In the genomic region with DNA sequence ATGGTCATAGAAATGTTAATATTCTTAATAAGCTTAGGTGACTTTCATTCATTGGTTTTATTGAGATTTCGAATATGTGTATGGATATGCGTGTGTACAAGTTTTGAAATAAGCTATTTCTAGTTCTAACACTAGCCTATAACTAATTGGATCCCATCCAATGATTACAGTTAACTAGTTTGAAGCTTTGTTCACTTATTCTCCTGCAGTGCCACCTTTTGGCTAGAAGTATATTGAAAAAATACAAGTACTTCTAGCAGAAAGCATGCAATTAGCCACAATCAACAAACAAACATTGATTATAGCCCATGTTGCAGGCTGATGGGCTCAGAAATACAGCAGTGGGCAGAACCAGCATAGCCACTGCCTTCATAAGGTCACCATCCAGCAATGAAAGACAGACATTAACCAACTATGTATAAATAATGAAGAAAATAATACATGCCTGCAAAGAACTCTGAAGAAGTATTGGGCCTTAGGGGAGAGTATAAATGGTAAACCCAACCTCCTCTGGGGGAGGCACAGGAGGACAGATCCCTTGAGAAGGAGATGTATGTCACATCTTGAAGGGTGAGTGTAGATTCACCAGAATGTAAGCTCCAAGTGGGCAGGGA, we compare ENCODE assay signal across 8 cellular contexts. TPM values are rescaled to one million over a fixed set of nuclear protein-coding genes. Genes with fewer than 3 reads are reported as not detected.
A peak's percentile ranks its signal among the peaks of the same experiment; 100 is the strongest.
DNase-seq lines count a peak whose midpoint lies in the region; ATAC-seq and TF ChIP-seq lines count a peak whose summit lies in the region.

No MANE protein-coding gene starts in this region.

- TF ChIP-seq EP300 in gastroesophageal sphincter (IDR thresholded peaks at IDR 0.05) = no peak
- no peak for TF ChIP-seq EP300 in tibial nerve (IDR thresholded peaks at IDR 0.05)

- no peak for ATAC-seq in gastroesophageal sphincter
- ATAC-seq in naive thymus-derived CD4-positive, alpha-beta T cell = no peak
- no peak for ATAC-seq in CD4-positive, alpha-beta T cell (ENCODE audit: poor library complexity)

- no TSS peak for BruUV-seq in Caco-2 (replicated peaks; lab: Mats Ljungman, UMichigan)

- H3K36me3 Mint-ChIP-seq in Caco-2 (ENCODE audit: insufficient read depth, unreplicated experiment) = no peaks in the 10 kb centered on the region
- peaks cover 0 to 3% (median 0%) of the 10 kb centered on the region in 5 donors for H3K36me3 Mint-ChIP-seq in naive thymus-derived CD4-positive, alpha-beta T cell
- H3K36me3 Mint-ChIP-seq in CD4-positive, alpha-beta T cell (ENCODE audit: low read depth) = no peaks in the 10 kb centered on the region

- TF ChIP-seq CTCF in Caco-2 (IDR thresholded peaks at IDR 0.05; ENCODE audit: insufficient read depth in 1 of 2, low read depth in 1 of 2, low read length in 1 of 2, severe bottlenecking in 1 of 2, unreplicated experiment in 1 of 2) (peak; percentile 59 to 62), gastroesophageal sphincter (IDR thresholded peaks at IDR 0.05) (peak; percentile 3 to 47 (median 39)), tibial nerve (IDR thresholded peaks at IDR 0.05) (peak; percentile 21 to 67 (median 42))
- TF ChIP-seq CTCF in CD4-positive, alpha-beta T cell (IDR thresholded peaks at IDR 0.05) = no peak

- H3K27ac ChIP-seq in gastroesophageal sphincter = no peak overlapping the region
- H3K27ac ChIP-seq in tibial nerve = no peak overlapping the region
- no peak overlapping the region for H3K27ac ChIP-seq in naive thymus-derived CD4-positive, alpha-beta T cell (ENCODE audit: low read depth, low read length)
- H3K27ac ChIP-seq in CD4-positive, alpha-beta T cell (ENCODE audit: low read depth, low read length) = no peak overlapping the region

- H3K4me1 ChIP-seq in Caco-2 = no peaks in the 10 kb centered on the region
- peaks cover 0 to 5% (median 3%) of the 10 kb centered on the region in 3 donors for H3K4me1 ChIP-seq in gastroesophageal sphincter
- H3K4me1 ChIP-seq in tibial nerve = peaks cover 0 to 9% (median 0%) of the 10 kb centered on the region in 4 donors
- H3K4me1 ChIP-seq in naive thymus-derived CD4-positive, alpha-beta T cell (ENCODE audit: control insufficient read depth in 2 of 2, insufficient read depth in 2 of 2, low read length in 2 of 2) = no peaks in the 10 kb centered on the region

- H3K4me3 Mint-ChIP-seq in Caco-2 (ENCODE audit: unreplicated experiment) = no peak overlapping the region
- no peak overlapping the region for H3K4me3 Mint-ChIP-seq in naive thymus-derived CD4-positive, alpha-beta T cell
- no peak overlapping the region for H3K4me3 Mint-ChIP-seq in CD4-positive, alpha-beta T cell

- POLR2A ChIA-PET in Caco-2 (lab: Charles Lee) = no interaction called here
- POLR2A ChIA-PET in naive thymus-derived CD4-positive, alpha-beta T cell (lab: Charles Lee) = no interaction called here
- POLR2A ChIA-PET in CD4-positive, alpha-beta T cell (lab: Charles Lee) = no interaction called here

- H3K9me3 ChIP-seq in Caco-2 (no peaks in the 10 kb centered on the region), gastroesophageal sphincter (no peaks in the 10 kb centered on the region), tibial nerve (no peaks in the 10 kb centered on the region)
- H3K9me3 ChIP-seq in naive thymus-derived CD4-positive, alpha-beta T cell (ENCODE audit: control insufficient read depth in 2 of 3, low read length in 3 of 3) = no peaks in the 10 kb centered on the region
- H3K9me3 ChIP-seq in CD4-positive, alpha-beta T cell (ENCODE audit: control insufficient read depth, low read length) = no peaks in the 10 kb centered on the region

- H3K27me3 Mint-ChIP-seq in Caco-2 (ENCODE audit: insufficient read depth, unreplicated experiment) = no peaks in the 10 kb centered on the region
- peaks cover 20 to 37% (median 27%) of the 10 kb centered on the region in 5 donors for H3K27me3 Mint-ChIP-seq in naive thymus-derived CD4-positive, alpha-beta T cell
- peaks cover 43% of the 10 kb centered on the region for H3K27me3 Mint-ChIP-seq in CD4-positive, alpha-beta T cell

- H3K4me3 ChIP-seq in Caco-2 (ENCODE audit: low read depth, low read length) (no peak overlapping the region), gastroesophageal sphincter (no peak overlapping the region), tibial nerve (no peak overlapping the region)
- H3K4me3 ChIP-seq in naive thymus-derived CD4-positive, alpha-beta T cell (ENCODE audit: low read length) = no peak overlapping the region

- H3K4me1 Mint-ChIP-seq in Caco-2 (ENCODE audit: low read depth, unreplicated experiment) = no peaks in the 10 kb centered on the region
- peaks cover 0 to 4% (median 0%) of the 10 kb centered on the region in 7 donors for H3K4me1 Mint-ChIP-seq in naive thymus-derived CD4-positive, alpha-beta T cell
- no peaks in the 10 kb centered on the region for H3K4me1 Mint-ChIP-seq in CD4-positive, alpha-beta T cell (ENCODE audit: low read depth)

- H3K27me3 ChIP-seq in Caco-2 (replicated peaks; ENCODE audit: control insufficient read depth, insufficient read depth, low read length) (no peaks in the 10 kb centered on the region), gastroesophageal sphincter (peaks cover 30% of the 10 kb centered on the region), tibial nerve (peaks cover 0 to 9% of the 10 kb centered on the region in 2 donors)
- H3K27me3 ChIP-seq in naive thymus-derived CD4-positive, alpha-beta T cell (ENCODE audit: control insufficient read depth in 2 of 2, insufficient read depth in 2 of 2, low read length in 2 of 2) = no peaks in the 10 kb centered on the region
- H3K27me3 ChIP-seq in CD4-positive, alpha-beta T cell (ENCODE audit: control insufficient read depth, insufficient read depth, low read length) = peaks cover 10% of the 10 kb centered on the region

- H3K9me3 Mint-ChIP-seq in Caco-2 (ENCODE audit: unreplicated experiment) = no peaks in the 10 kb centered on the region
- H3K9me3 Mint-ChIP-seq in naive thymus-derived CD4-positive, alpha-beta T cell = no peaks in the 10 kb centered on the region
- H3K9me3 Mint-ChIP-seq in CD4-positive, alpha-beta T cell = no peaks in the 10 kb centered on the region

- TF ChIP-seq POLR2A in gastroesophageal sphincter (IDR thresholded peaks at IDR 0.05) = no peak
- no peak for TF ChIP-seq POLR2A in tibial nerve (IDR thresholded peaks at IDR 0.05)

- DNase-seq in Caco-2 = peak in 1 of 2 experiments; percentile 51
- DNase-seq in HuH-7 (ENCODE audit: low spot score) = peak; percentile 89
- DNase-seq in SK-N-DZ (ENCODE audit: low spot score) = peak; percentile 4
- DNase-seq in tibial nerve (ENCODE audit: low spot score in 2 of 2) = no peak
- DNase-seq in KG1 (lab: John Stamatoyannopoulos, UW) = no peak
- no peak for DNase-seq in naive thymus-derived CD4-positive, alpha-beta T cell
- no peak for DNase-seq in CD4-positive, alpha-beta T cell

- CTCF ChIA-PET in Caco-2 (lab: Charles Lee) = interaction anchor here (0.6 to 1.6 kb wide), 9 partner anchors 113 to 594 kb away, joined by 3 to 13 read pairs (median 5); no protein-coding TSS in a partner anchor
- CTCF ChIA-PET in naive thymus-derived CD4-positive, alpha-beta T cell (lab: Charles Lee) = no interaction called here
- CTCF ChIA-PET in CD4-positive, alpha-beta T cell (lab: Charles Lee) = no interaction called here

- intact Hi-C loops in Caco-2 (cut with micrococcal nuclease; ENCODE audit: unreplicated experiment) = loop anchor here (1.0 to 2.0 kb wide), 4 partner anchors 113 to 594 kb away; no protein-coding TSS in a partner anchor
- intact Hi-C loops in naive thymus-derived CD4-positive, alpha-beta T cell (cut with micrococcal nuclease) = loop anchor here in 1 of 2 donors (2.0 to 5.0 kb wide), 3 partner anchors 302 to 1182 kb away; no protein-coding TSS in a partner anchor
- intact Hi-C loops in CD4-positive, alpha-beta T cell (cut with DNase I, micrococcal nuclease) = loop anchor here in 1 of 2 experiments (5.0 to 10.0 kb wide), 2 partner anchors 592 to 1180 kb away; no protein-coding TSS in a partner anchor

- WGBS in gastroesophageal sphincter (ENCODE audit: low coverage in 1 of 2), 2 donors = 5 to 18% methylated on average over 2 of the region's 2 CpGs
- whole genome bisulfite sequencing in tibial nerve, 2 donors = 13 to 18% methylated on average over 2 of the region's 2 CpGs

- H3K36me3 ChIP-seq in Caco-2 (ENCODE audit: control insufficient read depth, insufficient read depth, low read length) = no peaks in the 10 kb centered on the region
- no peaks in the 10 kb centered on the region for H3K36me3 ChIP-seq in gastroesophageal sphincter
- H3K36me3 ChIP-seq in tibial nerve = no peaks in the 10 kb centered on the region
- H3K36me3 ChIP-seq in naive thymus-derived CD4-positive, alpha-beta T cell (ENCODE audit: control insufficient read depth in 2 of 3, insufficient read depth in 3 of 3, low read length in 3 of 3) = no peaks in the 10 kb centered on the region

- no peak overlapping the region for H3K27ac Mint-ChIP-seq in Caco-2 (ENCODE audit: unreplicated experiment)
- no peak overlapping the region for H3K27ac Mint-ChIP-seq in naive thymus-derived CD4-positive, alpha-beta T cell
- H3K27ac Mint-ChIP-seq in CD4-positive, alpha-beta T cell = no peak overlapping the region

RNA-seq across cellular contexts. Expression of a gene that starts 5.1 kb away (rescaled TPM):
- total RNA-seq in Caco-2 (2022) (0.11 and 0.51 TPM in 2 replicates), gastroesophageal sphincter (1 to 10 TPM in 3 of 4 donors, under 1 TPM in 1; 0.64 to 1.8 (median 1.6) TPM), tibial nerve (10 to 100 TPM; 17.0 to 27.7 (median 22.3) TPM)
- not detected in 2 replicates for polyA plus RNA-seq in SK-N-DZ (2014; cell fraction: cytosol; rRNA removed)
- polyA plus RNA-seq in SK-N-DZ (2014; cell fraction: nucleus; rRNA removed) = not detected in 2 replicates
- not detected for total RNA-seq in naive thymus-derived CD4-positive, alpha-beta T cell
- polyA plus RNA-seq in naive thymus-derived CD4-positive, alpha-beta T cell = not detected
- total RNA-seq in CD4-positive, alpha-beta T cell = not detected

Comparison
In these comparisons a context has a peak if more than half of its experiments do, and no peak if none do; other contexts are left out.
1. DNase-seq: peak in HuH-7 (single experiment) and SK-N-DZ (single experiment); none in tibial nerve (0 of 2), KG1 (single experiment), naive thymus-derived CD4-positive, alpha-beta T cell (0 of 9) and CD4-positive, alpha-beta T cell (0 of 10).
2. RNA of a gene that starts 5.1 kb away (total RNA-seq): 17.0 to 27.7 TPM in tibial nerve; 0.64 to 1.8 TPM in gastroesophageal sphincter, 0.11 to 0.51 TPM in Caco-2, not detected in naive thymus-derived CD4-positive, alpha-beta T cell and not detected in CD4-positive, alpha-beta T cell; every median in the first group is over 4 times any median in the second.